12 cellular contexts compared by ENCODE assay signal in the genomic region with DNA sequence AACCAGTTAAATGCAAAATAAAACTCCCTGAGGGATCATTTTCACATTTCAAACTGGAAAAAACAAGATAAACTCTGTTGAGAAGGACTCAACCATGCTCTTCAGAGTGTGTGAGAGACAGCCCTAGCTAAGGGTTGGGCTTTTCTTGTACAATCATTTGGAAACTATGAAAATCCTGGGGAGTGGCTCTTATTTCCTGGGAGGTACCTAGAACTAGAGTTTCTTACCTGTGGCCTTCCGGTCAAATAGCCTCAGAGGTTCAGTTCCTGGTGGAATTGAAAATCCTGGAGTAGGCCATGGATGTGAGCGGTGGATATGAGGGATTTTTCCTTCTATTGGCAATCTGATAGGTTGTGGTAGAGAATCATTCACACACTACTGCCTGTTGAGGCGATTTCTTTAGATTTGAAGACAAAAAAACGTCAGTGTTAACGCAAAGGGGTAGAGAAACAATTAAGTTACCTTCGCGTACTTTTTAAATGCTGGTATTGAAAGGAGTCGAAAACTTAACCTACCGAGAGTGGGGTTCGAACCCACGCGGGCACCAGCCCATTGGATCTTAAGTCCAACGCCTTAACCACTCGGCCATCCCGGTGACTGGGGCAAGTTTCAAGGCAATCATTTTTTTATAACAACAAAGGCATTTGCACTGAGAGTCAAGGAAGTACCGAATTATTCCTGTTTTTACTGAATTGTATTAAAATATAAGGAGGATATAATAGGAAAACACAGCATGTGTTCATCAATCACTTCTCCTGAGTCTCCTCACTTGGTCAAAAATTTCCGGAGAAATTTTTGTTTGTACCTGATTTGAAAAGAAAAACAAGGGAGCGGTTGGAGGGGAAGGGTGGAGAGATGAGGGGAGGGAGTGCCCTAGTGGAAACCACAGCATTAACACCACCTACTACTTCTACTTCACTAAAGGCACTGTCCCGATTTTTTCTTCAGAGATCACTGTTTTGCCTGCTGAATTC.
DNase-seq lines count a peak whose midpoint lies in the region; ATAC-seq lines count a peak whose summit lies in the region.
"Had no signal": no experiment of that assay in that cellular context is flagged by ENCODE, and none has a peak within 500 bp of the region (broad histone marks: within the 10 kb centered on the region; RNA-seq: fewer than 3 reads in every experiment).

No MANE protein-coding gene starts in this region.

- H3K27me3 Mint-ChIP-seq in activated T-helper 17 cell treated with anti-CD3 and anti-CD28 coated beads, Interleukin-2, amount 50 U/mL, for 72 hours, result peaks cover 16% of the 10 kb centered on the region

- no peak overlapping the region for H3K9ac ChIP-seq in iPS-15b (ENCODE audit: low read depth, low read length)

- no peaks in the 10 kb centered on the region for H3K9me3 Mint-ChIP-seq in activated T-helper 17 cell treated with anti-CD3 and anti-CD28 coated beads, Interleukin-2, amount 50 U/mL, for 72 hours

- ATAC-seq in activated T-helper 17 cell treated with anti-CD3 and anti-CD28 coated beads, Interleukin-2, amount 50 U/mL, for 72 hours (replicated peaks), result peak; percentile 31
- no peak for ATAC-seq in HG02678 (IDR thresholded peaks at IDR 0.05; ENCODE audit: unreplicated experiment)

- no peaks in the 10 kb centered on the region for H3K36me3 Mint-ChIP-seq in activated T-helper 17 cell treated with anti-CD3 and anti-CD28 coated beads, Interleukin-2, amount 50 U/mL, for 72 hours (ENCODE audit: low read depth)

- in situ Hi-C loops in ACHN (cut with HindIII; ENCODE audit: low pct_ligation_motif_present, low pct_unique_long_range_greater_than_20kb, low sequenced_read_pairs), result no loop called here

- peaks cover 5% of the 10 kb centered on the region for H3K4me1 ChIP-seq in iPS-15b (ENCODE audit: control insufficient read depth, insufficient read depth, low read length)
- no peaks in the 10 kb centered on the region for H3K4me1 ChIP-seq in effector memory CD4-positive, alpha-beta T cell (ENCODE audit: control insufficient read depth, insufficient read depth, low read length, poor library complexity, severe bottlenecking)
- H3K4me1 ChIP-seq: SJSA1 had no signal

- no peak overlapping the region for H3K27ac ChIP-seq in effector memory CD4-positive, alpha-beta T cell (ENCODE audit: insufficient read depth, low read length, poor library complexity, severe bottlenecking)
- H3K27ac ChIP-seq: SJSA1, thoracic aorta had no signal

- H3K27me3 ChIP-seq in H7 (ENCODE audit: control insufficient read depth, insufficient read depth, low read length), result no peaks in the 10 kb centered on the region
- peaks cover 9% of the 10 kb centered on the region for H3K27me3 ChIP-seq in iPS-15b (ENCODE audit: control insufficient read depth, insufficient read depth, low read length)
- peaks cover 6% of the 10 kb centered on the region for H3K27me3 ChIP-seq in effector memory CD4-positive, alpha-beta T cell (replicated peaks; ENCODE audit: control insufficient read depth, insufficient read depth, low read length, poor library complexity, severe bottlenecking)
- H3K27me3 ChIP-seq: SJSA1 had no signal

- peak overlapping the region; percentile 82 for H3K27ac Mint-ChIP-seq in activated T-helper 17 cell treated with anti-CD3 and anti-CD28 coated beads, Interleukin-2, amount 50 U/mL, for 72 hours

- peaks cover 14% of the 10 kb centered on the region for H3K4me1 Mint-ChIP-seq in activated T-helper 17 cell treated with anti-CD3 and anti-CD28 coated beads, Interleukin-2, amount 50 U/mL, for 72 hours

- H3K4me3 Mint-ChIP-seq in activated T-helper 17 cell treated with anti-CD3 and anti-CD28 coated beads, Interleukin-2, amount 50 U/mL, for 72 hours, result peak overlapping the region; percentile 49

- DNase-seq in DMS 273 treated with DMSO at 0.1 percent for 48 hours (lab: John Stamatoyannopoulos, UW), result peak; percentile 76
- DNase-seq in H7, result peak; percentile 74
- DNase-seq in ACHN, result no peak
- DNase-seq in effector memory CD4-positive, alpha-beta T cell, result no peak
- no peak for DNase-seq in NCI-H2081 (lab: John Stamatoyannopoulos, UW)
- DNase-seq: cortex of kidney, nucleus accumbens had no signal

- H3K36me3 ChIP-seq in H7 (replicated peaks; ENCODE audit: control insufficient read depth, insufficient read depth, low read length), result no peaks in the 10 kb centered on the region
- no peaks in the 10 kb centered on the region for H3K36me3 ChIP-seq in iPS-15b (ENCODE audit: control insufficient read depth, insufficient read depth, low read length)
- no peaks in the 10 kb centered on the region for H3K36me3 ChIP-seq in effector memory CD4-positive, alpha-beta T cell (ENCODE audit: control insufficient read depth, insufficient read depth, low read length)
- H3K36me3 ChIP-seq: SJSA1, thoracic aorta had no signal

- H3K9me3 ChIP-seq in iPS-15b (ENCODE audit: control insufficient read depth, insufficient read depth, low read length), result no peaks in the 10 kb centered on the region
- no peaks in the 10 kb centered on the region for H3K9me3 ChIP-seq in effector memory CD4-positive, alpha-beta T cell (ENCODE audit: control insufficient read depth, low read length)
- H3K9me3 ChIP-seq: SJSA1, thoracic aorta had no signal

- H3K4me3 ChIP-seq in H7 (ENCODE audit: insufficient read depth, low read depth, low read length) (peak overlapping the region; percentile 42), iPS-15b (ENCODE audit: low read depth, low read length) (peak overlapping the region; percentile 64)
- H3K4me3 ChIP-seq in effector memory CD4-positive, alpha-beta T cell (ENCODE audit: insufficient read depth, low read depth, low read length, poor library complexity, severe bottlenecking), result no peak overlapping the region
- H3K4me3 ChIP-seq: SJSA1, thoracic aorta had no signal

Comparison
In these comparisons a context has a peak if more than half of its experiments do, and no peak if none do; other contexts are left out.
1. DNase-seq: peak in DMS 273 treated with DMSO at 0.1 percent for 48 hours (single experiment) and H7 (single experiment); none in ACHN (single experiment), effector memory CD4-positive, alpha-beta T cell (0 of 3) and NCI-H2081 (0 of 2).